In genomic region chr1:48039088-48040049, GRCh38 we compare ENCODE assay signal across 12 cellular contexts. TPM values are rescaled to one million over a fixed set of nuclear protein-coding genes. Genes with fewer than 3 reads are reported as not detected.
DNase-seq lines count a peak whose midpoint lies in the region; ATAC-seq, FAIRE-seq and TF ChIP-seq lines count a peak whose summit lies in the region.
"Had no signal": no experiment of that assay in that cellular context is flagged by ENCODE, and none has a peak within 500 bp of the region (broad histone marks: within the 10 kb centered on the region; RNA-seq: fewer than 3 reads in every experiment).

No MANE protein-coding gene starts in this region.

- no peak overlapping the region for H3K27ac ChIP-seq in small intestine (ENCODE audit: low read depth in 1 of 2, low read length in 1 of 2)
- H3K27ac ChIP-seq: neural progenitor cell, upper lobe of left lung had no signal

- peak overlapping the region; percentile 64 for H3K27ac Mint-ChIP-seq in chondrocyte (ENCODE audit: unreplicated experiment)
- H3K27ac Mint-ChIP-seq: neural progenitor cell had no signal

- H3K27me3 ChIP-seq in small intestine (ENCODE audit: control insufficient read depth in 2 of 2, insufficient read depth in 2 of 2, low read length in 2 of 2), result no peaks in the 10 kb centered on the region
- H3K27me3 ChIP-seq: neural progenitor cell, upper lobe of left lung had no signal

- no peak overlapping the region for H3K4me3 ChIP-seq in small intestine (ENCODE audit: low read depth in 1 of 2, low read length in 2 of 2)
- H3K4me3 ChIP-seq: HAP-1, neural progenitor cell, upper lobe of left lung had no signal

- H3K9me3 Mint-ChIP-seq in chondrocyte (ENCODE audit: low read depth), result no peaks in the 10 kb centered on the region
- H3K9me3 Mint-ChIP-seq: neural progenitor cell had no signal

- peaks cover 2% of the 10 kb centered on the region for H3K27me3 Mint-ChIP-seq in chondrocyte (ENCODE audit: low read depth)

- H3K36me3 Mint-ChIP-seq in chondrocyte (ENCODE audit: low read depth), result no peaks in the 10 kb centered on the region
- H3K36me3 Mint-ChIP-seq: neural progenitor cell had no signal

- H3K4me1 ChIP-seq in small intestine (ENCODE audit: control insufficient read depth in 2 of 2, insufficient read depth in 1 of 2, low read depth in 1 of 2, low read length in 1 of 2), result peaks cover 0 to 5% of the 10 kb centered on the region in 2 donors
- H3K4me1 ChIP-seq: HAP-1 had no signal

- 40 to 48% (median 44%) methylated on average over 12 of the region's 12 CpGs for whole genome bisulfite sequencing in small intestine, 3 donors

- no peak for TF ChIP-seq CTCF in chondrocyte (IDR thresholded peaks at IDR 0.05)

- peaks cover 47% of the 10 kb centered on the region for H3K4me1 Mint-ChIP-seq in chondrocyte (ENCODE audit: low read depth)

- DNase-seq in NCI-H510A (lab: John Stamatoyannopoulos, UW) (peak; percentile 31), NCI-H510A treated with DMSO at 0.1 percent for 48 hours (lab: John Stamatoyannopoulos, UW) (no peak), chondrocyte (ENCODE audit: low spot score) (no peak), small intestine (peak; percentile 16), islet precursor cell (no peak)
- DNase-seq: T-helper 9 cell, upper lobe of left lung had no signal

- no peak for FAIRE-seq in small intestine (lab: Jason Lieb, UNC)

- H3K4me3 Mint-ChIP-seq in chondrocyte (ENCODE audit: unreplicated experiment), result no peak overlapping the region
- H3K4me3 Mint-ChIP-seq: neural progenitor cell had no signal

- ATAC-seq in HG03342 (IDR thresholded peaks at IDR 0.05; ENCODE audit: unreplicated experiment) (peak; percentile 61), HG03025 (IDR thresholded peaks at IDR 0.05; ENCODE audit: low FRiP score, unreplicated experiment) (no peak), HG03095 (IDR thresholded peaks at IDR 0.05; ENCODE audit: unreplicated experiment) (no peak)

- H3K36me3 ChIP-seq in small intestine (ENCODE audit: control insufficient read depth in 2 of 2, insufficient read depth in 2 of 2, low read length in 2 of 2), result no peaks in the 10 kb centered on the region
- H3K36me3 ChIP-seq: HAP-1, neural progenitor cell, upper lobe of left lung had no signal

- H3K9me3 ChIP-seq in small intestine (ENCODE audit: control insufficient read depth, low read depth), result no peaks in the 10 kb centered on the region
- H3K9me3 ChIP-seq: HAP-1, upper lobe of left lung had no signal

RNA-seq across cellular contexts. Expression of gene TRABD2B, which starts 42.2 kb away (rescaled TPM):
- total RNA-seq in chondrocyte, result 0.44 to 0.90 TPM (median 0.68 TPM) in 3 replicates
- 1 to 10 TPM in 1 of 3 donors, under 1 TPM in 1, not detected in 1; under 0.01 to 2.6 TPM for polyA plus RNA-seq in small intestine

Comparison
In these comparisons a context has a peak if more than half of its experiments do, and no peak if none do; other contexts are left out.
1. DNase-seq: peak in NCI-H510A (single experiment) and small intestine (single experiment); none in NCI-H510A treated with DMSO at 0.1 percent for 48 hours (single experiment), chondrocyte (single experiment) and islet precursor cell (single experiment).